Comparison of ENCODE assay signal across 8 cellular contexts in the genomic region with DNA sequence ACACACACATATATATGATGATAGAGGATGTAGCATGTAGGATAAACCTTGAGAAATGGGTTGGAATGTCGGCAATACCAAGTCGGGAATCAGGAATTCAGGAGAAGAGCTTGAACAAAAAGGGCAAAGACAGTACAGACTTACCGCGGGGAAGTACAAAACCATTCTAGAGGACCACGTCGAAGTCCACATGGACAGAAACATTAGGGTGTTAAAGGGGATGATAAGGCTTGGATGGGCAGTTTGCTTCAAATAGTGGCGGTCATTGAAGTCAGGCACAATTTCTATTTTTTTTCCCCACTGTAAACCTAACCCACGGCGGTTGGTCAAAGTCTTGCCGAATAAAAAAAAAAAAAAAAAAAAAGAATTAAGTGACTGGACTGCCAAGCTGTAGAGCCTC. TPM values are rescaled to one million over a fixed set of nuclear protein-coding genes. Genes with fewer than 3 reads are reported as not detected.
DNase-seq lines count a peak whose midpoint lies in the region; ATAC-seq, FAIRE-seq and TF ChIP-seq lines count a peak whose summit lies in the region.

No MANE protein-coding gene starts in this region.

- H3K27me3 ChIP-seq in heart right ventricle, result no peaks in the 10 kb centered on the region
- H3K27me3 ChIP-seq in lower lobe of right lung (ENCODE audit: low read depth), result no peaks in the 10 kb centered on the region
- no peaks in the 10 kb centered on the region for H3K27me3 ChIP-seq in upper lobe of right lung

- peak overlapping the region; percentile 91 for H3K27ac Mint-ChIP-seq in activated naive CD8-positive, alpha-beta T cell treated with anti-CD3 and anti-CD28 coated beads, Interleukin-2, amount 50 U/mL, for 24 hours

- H3K4me1 Mint-ChIP-seq in activated naive CD8-positive, alpha-beta T cell treated with anti-CD3 and anti-CD28 coated beads, Interleukin-2, amount 50 U/mL, for 24 hours, result peaks cover 36% of the 10 kb centered on the region

- H3K4me3 ChIP-seq in heart right ventricle (peak overlapping the region; percentile 55 to 91 (median 75)), lower lobe of right lung (peak overlapping the region; percentile 76), upper lobe of right lung (peak overlapping the region; percentile 66)

- H3K27ac ChIP-seq in heart right ventricle, result peak overlapping the region in 7 of 10 donors; percentile 72 to 85 (median 78)
- H3K27ac ChIP-seq in lower lobe of right lung, result peak overlapping the region; percentile 81
- peak overlapping the region; percentile 78 for H3K27ac ChIP-seq in upper lobe of right lung

- FAIRE-seq in H54 (lab: Jason Lieb, UNC), result no peak

- H3K4me3 Mint-ChIP-seq in activated naive CD8-positive, alpha-beta T cell treated with anti-CD3 and anti-CD28 coated beads, Interleukin-2, amount 50 U/mL, for 24 hours, result peak overlapping the region; percentile 88

- no peaks in the 10 kb centered on the region for H3K9me3 Mint-ChIP-seq in activated naive CD8-positive, alpha-beta T cell treated with anti-CD3 and anti-CD28 coated beads, Interleukin-2, amount 50 U/mL, for 24 hours

- no peak for TF ChIP-seq CTCF in heart right ventricle (IDR thresholded peaks at IDR 0.05)
- no peak for TF ChIP-seq CTCF in lower lobe of right lung (IDR thresholded peaks at IDR 0.05)
- TF ChIP-seq CTCF in upper lobe of right lung (IDR thresholded peaks at IDR 0.05), result no peak

- TF ChIP-seq POLR2A in H54 (IDR thresholded peaks at IDR 0.05; ENCODE audit: low read depth, low read length), result no peak

- H3K4me1 ChIP-seq in heart right ventricle, result peaks cover 0 to 42% (median 34%) of the 10 kb centered on the region in 9 donors
- H3K4me1 ChIP-seq in lower lobe of right lung, result peaks cover 39% of the 10 kb centered on the region
- peaks cover 22% of the 10 kb centered on the region for H3K4me1 ChIP-seq in upper lobe of right lung

- H3K27me3 Mint-ChIP-seq in activated naive CD8-positive, alpha-beta T cell treated with anti-CD3 and anti-CD28 coated beads, Interleukin-2, amount 50 U/mL, for 24 hours, result no peaks in the 10 kb centered on the region

- intact Hi-C loops in heart right ventricle (cut with DNase I) (loop anchor here in 4 of 10 donors (2.0 to 10.0 kb wide), 3 partner anchors 67 to 72 kb away; partner anchors contain the start of gene GOPC (in 3 of the 4)), left cardiac atrium (cut with DNase I) (no loop called here), lower lobe of right lung (cut with DNase I) (no loop called here), upper lobe of right lung (cut with DNase I) (no loop called here)

- 57 to 70% methylated on average over 10 of the region's 10 CpGs for WGBS in heart right ventricle, 2 donors

- H3K36me3 Mint-ChIP-seq in activated naive CD8-positive, alpha-beta T cell treated with anti-CD3 and anti-CD28 coated beads, Interleukin-2, amount 50 U/mL, for 24 hours (ENCODE audit: low read depth), result peaks cover 20% of the 10 kb centered on the region

- DNase-seq in heart right ventricle, result no peak
- no peak for DNase-seq in left cardiac atrium
- no peak for DNase-seq in activated naive CD8-positive, alpha-beta T cell treated with anti-CD3 and anti-CD28 coated beads, Interleukin-2, amount 50 U/mL, for 24 hours
- no peak for DNase-seq in lower lobe of right lung
- no peak for DNase-seq in upper lobe of right lung
- DNase-seq in H54 (ENCODE audit: insufficient read length, low spot score), result no peak
- DNase-seq in GDM1 (lab: John Stamatoyannopoulos, UW), result no peak
- no peak for DNase-seq in amygdala (lab: John Stamatoyannopoulos, UW)

- H3K9me3 ChIP-seq in heart right ventricle (no peaks in the 10 kb centered on the region), lower lobe of right lung (no peaks in the 10 kb centered on the region), upper lobe of right lung (no peaks in the 10 kb centered on the region)

- ATAC-seq in heart right ventricle, result no peak
- no peak for ATAC-seq in left cardiac atrium
- ATAC-seq in activated naive CD8-positive, alpha-beta T cell treated with anti-CD3 and anti-CD28 coated beads, Interleukin-2, amount 50 U/mL, for 24 hours, result no peak
- no peak for ATAC-seq in lower lobe of right lung
- no peak for ATAC-seq in upper lobe of right lung

- H3K36me3 ChIP-seq in heart right ventricle (no peaks in the 10 kb centered on the region), lower lobe of right lung (no peaks in the 10 kb centered on the region), upper lobe of right lung (no peaks in the 10 kb centered on the region)

RNA-seq across cellular contexts. Expression of gene NUS1, which starts 0.8 kb away (rescaled TPM):
- total RNA-seq in heart right ventricle, result 10 to 100 TPM; 10.4 to 18.9 (median 13.7) TPM
- polyA plus RNA-seq in heart right ventricle, result 10 to 100 TPM; 10.2 to 13.1 TPM
- total RNA-seq in left cardiac atrium, result 10 to 100 TPM; 15.8 to 24.5 TPM
- 36.5 TPM for total RNA-seq in lower lobe of right lung
- 43.4 TPM for total RNA-seq in upper lobe of right lung
